ENCODE assay signal across 8 cellular contexts in the genomic region with DNA sequence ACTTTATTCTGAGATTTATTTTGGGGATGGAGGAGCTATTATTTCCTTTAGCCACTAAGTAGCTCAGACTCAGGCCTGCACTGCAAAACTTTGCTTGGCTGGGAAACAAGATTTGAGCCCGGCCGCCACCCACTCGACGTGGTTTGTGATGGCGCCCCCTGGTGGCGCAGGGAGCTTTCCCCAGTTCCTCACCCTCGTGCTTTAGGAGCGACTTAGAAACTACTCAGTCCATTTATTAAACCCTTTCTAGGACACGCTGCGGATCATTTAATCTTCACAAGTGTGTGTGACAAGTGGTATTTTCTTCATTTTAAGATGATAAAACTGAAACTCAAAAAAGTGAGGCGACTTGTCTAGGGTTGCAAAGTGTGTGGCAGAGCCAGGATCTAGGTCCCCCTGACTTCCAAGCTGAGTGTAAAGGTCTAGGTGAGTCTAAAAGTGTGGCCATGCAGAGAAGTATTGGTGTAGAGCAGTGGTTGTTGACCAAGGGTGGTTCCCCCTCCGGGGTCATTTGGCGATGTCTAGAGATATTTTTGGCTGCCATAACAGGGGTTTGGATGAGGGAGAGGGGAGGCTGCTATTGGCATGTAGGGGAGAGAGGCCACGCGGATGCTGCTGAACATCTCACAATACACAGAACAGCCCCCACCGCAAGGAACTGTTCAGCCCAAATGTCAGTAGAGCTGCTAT. TPM values are rescaled to one million over a fixed set of nuclear protein-coding genes. Genes with fewer than 3 reads are reported as not detected.
A peak's percentile ranks its signal among the peaks of the same experiment; 100 is the strongest.
DNase-seq lines count a peak whose midpoint lies in the region; ATAC-seq and TF ChIP-seq lines count a peak whose summit lies in the region.

No MANE protein-coding gene starts in this region.

- H3K36me3 Mint-ChIP-seq in WTC11, result no peaks in the 10 kb centered on the region

- no peaks in the 10 kb centered on the region for H4K20me1 ChIP-seq in mammary epithelial cell (ENCODE audit: insufficient read depth, low read length)

- H3K27ac Mint-ChIP-seq in WTC11, result no peak overlapping the region

- POLR2A ChIA-PET in WTC11 (lab: Charles Lee), result interaction anchor here (0.6 kb wide), 1 partner anchor 570 kb away, joined by 9 read pairs; no protein-coding TSS in a partner anchor

- no peaks in the 10 kb centered on the region for H3K4me1 ChIP-seq in mammary epithelial cell (ENCODE audit: insufficient read depth, low read length)

- ATAC-seq in WTC11 (peak; percentile 70), HG03159 (IDR thresholded peaks at IDR 0.05; ENCODE audit: unreplicated experiment) (no peak)

- no TSS peak for BruUV-seq in mammary epithelial cell (replicated peaks; lab: Mats Ljungman, UMichigan)

- CTCF ChIA-PET in WTC11 (lab: Charles Lee) (interaction anchor here (0.5 to 3.7 kb wide), 74 partner anchors 8 to 1100 kb away, joined by 3 to 81 read pairs (median 6); partner anchors contain the start of genes CEACAM1, CEACAM8 and GSK3A), mammary epithelial cell (lab: Charles Lee; ENCODE audit: low non-redundant PET) (interaction anchor here (0.6 to 0.7 kb wide), 6 partner anchors 10 to 556 kb away, joined by 3 to 9 read pairs (median 4); partner anchors contain the start of gene ZNF526)

- intact Hi-C loops in mammary epithelial cell (cut with micrococcal nuclease), result loop anchor here (1.0 kb wide), 1 partner anchor 332 kb away; no protein-coding TSS in a partner anchor

- in situ Hi-C loops in mammary epithelial cell (cut with MboI; ENCODE audit: low sequenced_read_pairs in 2 of 2), result no loop called here

- no peak overlapping the region for H3K27ac ChIP-seq in mammary epithelial cell (ENCODE audit: insufficient read depth, low read depth, low read length)

- no peaks in the 10 kb centered on the region for H3K79me2 ChIP-seq in mammary epithelial cell (ENCODE audit: insufficient read depth, low read length)

- peak; percentile 97 for TF ChIP-seq CTCF in WTC11 (IDR thresholded peaks at IDR 0.05)
- peak; percentile 89 to 96 for TF ChIP-seq CTCF in mammary epithelial cell (conservative IDR thresholded peaks at IDR 0.05 in 1 of 2, IDR thresholded peaks at IDR 0.05 in 1 of 2; ENCODE audit: extremely low read depth in 1 of 2, insufficient read depth in 1 of 2, low read depth in 1 of 2, low read length in 2 of 2)

- DNase-seq in NCI-H187 (lab: John Stamatoyannopoulos, UW) (peak; percentile 64 to 67), NCI-H187 treated with DMSO at 0.1 percent for 48 hours (lab: John Stamatoyannopoulos, UW) (no peak), NCI-H1105 (lab: John Stamatoyannopoulos, UW) (peak; percentile 67), WTC11 (ENCODE audit: low spot score) (peak; percentile 85), mammary epithelial cell (peak; percentile 38), kidney glomerular epithelial cell (lab: John Stamatoyannopoulos, UW) (peak; percentile 60)
- peak; percentile 85 for DNase-seq in stimulated activated CD4-positive, alpha-beta T cell treated with anti-CD3 and anti-CD28 coated beads, Interleukin-4, amount 100 ng/mL, for 24 hours

- WGBS in mammary epithelial cell (ENCODE audit: low coverage, missing lambda C conversion rate), result 30% methylated on average over 16 of the region's 16 CpGs

- H3K27me3 Mint-ChIP-seq in WTC11 (ENCODE audit: low read depth), result peaks cover 40% of the 10 kb centered on the region

- H3K9ac ChIP-seq in mammary epithelial cell (ENCODE audit: insufficient read depth, low read length), result no peak overlapping the region

- no peak overlapping the region for H3K4me3 Mint-ChIP-seq in WTC11

- H3K4me3 ChIP-seq in mammary epithelial cell (replicated peaks in 1 of 3; ENCODE audit: insufficient read depth in 1 of 3, low read depth in 2 of 3, low read length in 3 of 3), result no peak overlapping the region

- no peak overlapping the region for H3K4me2 ChIP-seq in mammary epithelial cell (ENCODE audit: insufficient read depth, low read depth, low read length)

- dilution Hi-C loops in mammary epithelial cell (cut with HindIII; ENCODE audit: low sequenced_read_pairs), result loop anchor here (5.0 kb wide), 1 partner anchor 58 kb away; no protein-coding TSS in a partner anchor

- no peak overlapping the region for H2AFZ ChIP-seq in mammary epithelial cell (ENCODE audit: low read depth, low read length)

- H3K36me3 ChIP-seq in mammary epithelial cell (ENCODE audit: insufficient read depth, low read length), result no peaks in the 10 kb centered on the region

- H3K4me1 Mint-ChIP-seq in WTC11, result peaks cover 19% of the 10 kb centered on the region

- H3K9me3 Mint-ChIP-seq in WTC11, result no peaks in the 10 kb centered on the region

- H3K27me3 ChIP-seq in mammary epithelial cell (ENCODE audit: insufficient read depth, low read length), result no peaks in the 10 kb centered on the region

- no peaks in the 10 kb centered on the region for H3K9me3 ChIP-seq in mammary epithelial cell (replicated peaks; ENCODE audit: insufficient read depth, low read length)

TF ChIP-seq in WTC11, 78 proteins besides CTCF, POLR2A, EP300 and RAD21:
- TF ChIP-seq HMGA2 (CRISPR knock-in tag; IDR thresholded peaks at IDR 0.05) (0 out of 2 replicates have a peak, but pooled peaks have one; percentile 2), NR2C2 (CRISPR knock-in tag; IDR thresholded peaks at IDR 0.05) (no peak)

RNA-seq across cellular contexts. Expression of gene CXCL17, which starts 2.2 kb away (rescaled TPM):
- not detected in 3 replicates for total RNA-seq in WTC11 (2021)
- total RNA-seq in mammary epithelial cell, result under 1 TPM in 1 of 2 donors, not detected in 1; 0.17 TPM
- polyA plus RNA-seq in mammary epithelial cell, result not detected
- polyA minus RNA-seq in mammary epithelial cell, result not detected

RNA-seq across cellular contexts. Expression of gene LIPE, which starts 13.3 kb away (rescaled TPM):
- total RNA-seq in WTC11 (2021), result 10.2 to 11.7 TPM (median 11.5 TPM) in 3 replicates
- total RNA-seq in mammary epithelial cell, result 1 to 10 TPM; 1.7 to 7.1 TPM
- polyA plus RNA-seq in mammary epithelial cell, result 5.6 TPM
- 1.7 TPM for polyA minus RNA-seq in mammary epithelial cell

RNA-seq across cellular contexts. Expression of gene CNFN, which starts 50.4 kb away (rescaled TPM):
- total RNA-seq in WTC11 (2021), result 9.6 to 14.8 TPM (median 11.5 TPM) in 3 replicates
- total RNA-seq in mammary epithelial cell, result 1 to 10 TPM in 1 of 2 donors, under 1 TPM in 1; 0.83 to 2.6 TPM
- 4.2 TPM for polyA plus RNA-seq in mammary epithelial cell
- polyA minus RNA-seq in mammary epithelial cell, result not detected
